8 cellular contexts compared by ENCODE assay signal in the genomic region with DNA sequence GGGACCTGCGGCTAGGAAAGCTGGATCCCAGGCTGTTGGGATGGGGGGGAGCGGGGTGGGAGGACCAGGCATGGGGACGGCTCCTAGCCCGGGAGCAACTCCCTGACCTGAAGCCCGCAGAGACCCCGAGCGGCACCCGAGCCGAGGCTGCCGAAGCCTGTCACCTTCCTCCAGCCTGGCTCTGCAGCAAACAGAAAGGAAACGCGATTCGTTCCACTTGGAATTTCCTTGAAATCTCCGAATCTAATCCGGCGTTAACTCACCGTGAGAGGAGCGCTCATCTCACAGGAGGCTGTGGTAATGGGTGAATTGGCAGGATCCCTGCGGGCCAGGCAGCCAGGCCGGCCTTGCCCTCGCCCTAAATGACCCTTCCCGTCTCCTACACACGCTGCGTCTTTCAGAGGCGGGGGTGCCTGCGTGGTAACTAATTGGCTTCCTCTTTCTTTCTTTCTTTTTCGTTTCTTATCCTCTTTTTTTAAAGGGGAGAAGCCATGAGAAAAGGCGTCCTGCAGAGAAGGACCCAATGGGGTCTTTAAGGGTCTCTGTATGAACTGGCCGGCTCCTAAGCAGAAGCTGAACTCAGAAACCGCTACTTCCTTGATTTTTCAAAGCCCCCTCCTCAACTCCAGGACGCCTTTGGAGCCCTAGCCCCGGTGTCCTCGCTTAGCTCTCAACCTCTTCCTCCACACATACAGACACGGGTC. TPM values are rescaled to one million over a fixed set of nuclear protein-coding genes. Genes with fewer than 3 reads are reported as not detected.
DNase-seq lines count a peak whose midpoint lies in the region; ATAC-seq and TF ChIP-seq lines count a peak whose summit lies in the region.

No MANE protein-coding gene starts in this region.

- no peak for ATAC-seq in activated naive CD4-positive, alpha-beta T cell treated with anti-CD3 and anti-CD28 coated beads, Interleukin-2, amount 50 U/mL, for 72 hours
- ATAC-seq in GM19452 (IDR thresholded peaks at IDR 0.05; ENCODE audit: unreplicated experiment), result no peak
- no peak for ATAC-seq in GM18858 (IDR thresholded peaks at IDR 0.05; ENCODE audit: unreplicated experiment)

- TF ChIP-seq CTCF in tibial artery (IDR thresholded peaks at IDR 0.05), result no peak

- H3K27me3 ChIP-seq in tibial artery, result peaks cover 26 to 95% of the 10 kb centered on the region in 2 donors

- peaks cover 79% of the 10 kb centered on the region for H3K27me3 Mint-ChIP-seq in activated naive CD4-positive, alpha-beta T cell treated with anti-CD3 and anti-CD28 coated beads for 36 hours (ENCODE audit: low read depth)

- H3K9me3 ChIP-seq in SK-N-MC (ENCODE audit: low read depth, low read length) (no peaks in the 10 kb centered on the region), tibial artery (no peaks in the 10 kb centered on the region)

- no peak overlapping the region for H3K27ac Mint-ChIP-seq in activated naive CD4-positive, alpha-beta T cell treated with anti-CD3 and anti-CD28 coated beads for 36 hours
- H3K27ac Mint-ChIP-seq in activated naive CD4-positive, alpha-beta T cell treated with anti-CD3 and anti-CD28 coated beads, Interleukin-2, amount 50 U/mL, for 72 hours, result no peak overlapping the region

- H3K36me3 Mint-ChIP-seq in activated naive CD4-positive, alpha-beta T cell treated with anti-CD3 and anti-CD28 coated beads for 36 hours (ENCODE audit: low read depth), result no peaks in the 10 kb centered on the region
- H3K36me3 Mint-ChIP-seq in activated naive CD4-positive, alpha-beta T cell treated with anti-CD3 and anti-CD28 coated beads, Interleukin-2, amount 50 U/mL, for 72 hours, result peaks cover 6% of the 10 kb centered on the region in 2 donors

- no peak overlapping the region for H3K27ac ChIP-seq in SK-N-MC
- H3K27ac ChIP-seq in tibial artery, result no peak overlapping the region

- peaks cover 0 to 54% (median 44%) of the 10 kb centered on the region in 4 donors for H3K4me1 ChIP-seq in tibial artery

- no peaks in the 10 kb centered on the region for H3K9me3 Mint-ChIP-seq in activated naive CD4-positive, alpha-beta T cell treated with anti-CD3 and anti-CD28 coated beads for 36 hours
- no peaks in the 10 kb centered on the region for H3K9me3 Mint-ChIP-seq in activated naive CD4-positive, alpha-beta T cell treated with anti-CD3 and anti-CD28 coated beads, Interleukin-2, amount 50 U/mL, for 72 hours

- no peaks in the 10 kb centered on the region for H3K36me3 ChIP-seq in SK-N-MC (ENCODE audit: insufficient read depth, low read length)
- no peaks in the 10 kb centered on the region for H3K36me3 ChIP-seq in tibial artery

- CTCF ChIA-PET in activated naive CD4-positive, alpha-beta T cell treated with anti-CD3 and anti-CD28 coated beads for 36 hours (lab: Charles Lee), result interaction anchor here (0.6 to 1.9 kb wide), 4 partner anchors 27 to 315 kb away, joined by 3 to 9 read pairs (median 4); no protein-coding TSS in a partner anchor

- H3K9ac ChIP-seq in SK-N-MC (ENCODE audit: insufficient read length), result no peak overlapping the region

- H3K4me3 ChIP-seq in SK-N-MC (peak overlapping the region; percentile 73), iPS-11a (ENCODE audit: low read depth, low read length) (peak overlapping the region; percentile 24), tibial artery (peak overlapping the region; percentile 10 to 45)

- intact Hi-C loops in activated naive CD4-positive, alpha-beta T cell treated with anti-CD3 and anti-CD28 coated beads for 36 hours (cut with micrococcal nuclease), result loop anchor here (2.0 to 5.0 kb wide), 6 partner anchors 95 to 552 kb away; a partner anchor contains a TSS
- intact Hi-C loops in tibial artery (cut with DNase I; ENCODE audit: low total_unique reads), result no loop called here

- H3K4me1 Mint-ChIP-seq in activated naive CD4-positive, alpha-beta T cell treated with anti-CD3 and anti-CD28 coated beads for 36 hours (ENCODE audit: low read depth), result peaks cover 46% of the 10 kb centered on the region

- H3K4me3 Mint-ChIP-seq in activated naive CD4-positive, alpha-beta T cell treated with anti-CD3 and anti-CD28 coated beads for 36 hours, result peak overlapping the region; percentile 67

- DNase-seq in activated naive CD4-positive, alpha-beta T cell treated with anti-CD3 and anti-CD28 coated beads for 36 hours, result no peak
- DNase-seq in activated naive CD4-positive, alpha-beta T cell treated with anti-CD3 and anti-CD28 coated beads, Interleukin-2, amount 50 U/mL, for 72 hours (ENCODE audit: low spot score in 2 of 2), result no peak
- DNase-seq in SK-N-MC (ENCODE audit: low read depth, low spot score) (no peak), tibial artery (no peak), anterior cingulate cortex (lab: John Stamatoyannopoulos, UW) (no peak)

RNA-seq across cellular contexts. Expression of a gene that starts 8.5 kb away (rescaled TPM):
- total RNA-seq in activated naive CD4-positive, alpha-beta T cell treated with anti-CD3 and anti-CD28 coated beads for 36 hours, result under 1 TPM; 0.21 to 0.27 TPM
- 1 to 10 TPM in 1 of 2 donors, under 1 TPM in 1; 0.61 to 1.8 TPM for total RNA-seq in activated naive CD4-positive, alpha-beta T cell treated with anti-CD3 and anti-CD28 coated beads, Interleukin-2, amount 50 U/mL, for 72 hours
